ENCODE assay signal across 9 cellular contexts in the genomic region with DNA sequence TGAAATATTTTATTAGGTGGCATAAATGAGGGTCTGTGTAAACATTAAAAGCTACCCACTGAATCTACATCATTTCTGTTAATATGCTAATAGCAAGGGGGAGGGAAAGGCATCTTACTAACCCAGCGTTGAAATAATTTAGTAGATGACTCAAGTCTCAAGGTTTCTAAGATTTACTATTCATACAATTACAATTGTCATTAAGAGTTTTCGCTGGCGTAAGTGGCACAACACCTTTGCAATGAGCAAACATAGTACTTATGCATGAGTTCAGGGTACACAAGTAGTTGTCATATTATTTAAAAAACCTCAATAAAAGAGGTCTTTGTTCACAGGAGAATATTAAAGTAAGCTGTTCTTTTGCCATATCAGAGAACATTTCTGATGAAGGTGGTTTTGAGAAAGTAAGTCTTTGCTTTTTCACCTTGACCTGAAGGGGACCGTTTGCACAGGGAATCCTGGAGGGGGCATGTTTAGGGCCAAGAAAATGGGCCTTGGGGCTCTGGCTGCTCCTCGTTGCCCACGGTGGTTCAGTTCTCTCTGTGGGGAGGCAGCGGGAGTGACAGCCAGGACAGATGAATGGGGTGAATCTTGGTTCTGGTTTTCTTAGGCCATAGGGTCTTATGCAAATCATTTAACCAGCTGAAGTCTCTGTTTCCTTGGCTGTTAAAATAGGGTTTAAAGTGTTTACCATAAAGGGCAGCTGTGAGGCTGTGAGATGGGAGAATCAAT. TPM values are rescaled to one million over a fixed set of nuclear protein-coding genes. Genes with fewer than 3 reads are reported as not detected.
DNase-seq lines count a peak whose midpoint lies in the region; ATAC-seq and TF ChIP-seq lines count a peak whose summit lies in the region.
"Had no signal": no experiment of that assay in that cellular context is flagged by ENCODE, and none has a peak within 500 bp of the region (broad histone marks: within the 10 kb centered on the region; RNA-seq: fewer than 3 reads in every experiment).

No MANE protein-coding gene starts in this region.

- no peak overlapping the region for H3K23ac ChIP-seq in trophoblast cell (ENCODE audit: low read length)

- H3K4me3 ChIP-seq in DOHH2 (ENCODE audit: low read length) (peak overlapping the region; percentile 90), colonic mucosa (no peak overlapping the region), trophoblast cell (ENCODE audit: low read depth, low read length) (no peak overlapping the region)

- no peak overlapping the region for H3K14ac ChIP-seq in trophoblast cell (ENCODE audit: low read length)

- H3K18ac ChIP-seq in trophoblast cell (ENCODE audit: low read length): no peak overlapping the region

- H3F3A ChIP-seq in DOHH2 (ENCODE audit: control insufficient read depth, insufficient read depth): peaks cover 63% of the 10 kb centered on the region

- H2BK5ac ChIP-seq in trophoblast cell (ENCODE audit: low read depth, low read length, poor library complexity): no peak overlapping the region

- H4K20me1 ChIP-seq in DOHH2 (ENCODE audit: control insufficient read depth, insufficient read depth, low read depth, low read length): no peaks in the 10 kb centered on the region

- intact Hi-C loops in colonic mucosa (cut with DNase I): no loop called here

- H3K36me3 ChIP-seq in DOHH2 (ENCODE audit: control insufficient read depth, low read length) (peaks cover 30% of the 10 kb centered on the region), colonic mucosa (no peaks in the 10 kb centered on the region), trophoblast cell (ENCODE audit: control insufficient read depth in 1 of 2, insufficient read depth in 2 of 2, low read length in 2 of 2) (no peaks in the 10 kb centered on the region)

- H3K4ac ChIP-seq in trophoblast cell (ENCODE audit: low read depth, low read length): no peak overlapping the region

- H3K27me3 ChIP-seq in DOHH2 (ENCODE audit: control insufficient read depth, low read length): no peaks in the 10 kb centered on the region
- no peaks in the 10 kb centered on the region for H3K27me3 ChIP-seq in colonic mucosa
- no peaks in the 10 kb centered on the region for H3K27me3 ChIP-seq in trophoblast cell (ENCODE audit: insufficient read depth, low read length)

- H3K79me2 ChIP-seq in DOHH2 (ENCODE audit: control insufficient read depth, low read length) (peaks cover 100% of the 10 kb centered on the region), trophoblast cell (ENCODE audit: control insufficient read depth, insufficient read depth, low read length, poor library complexity) (no peaks in the 10 kb centered on the region)

- TF ChIP-seq CTCF in DOHH2 (IDR thresholded peaks at IDR 0.05; ENCODE audit: low read depth, low read length, poor library complexity, severe bottlenecking): no peak
- no peak for TF ChIP-seq CTCF in colonic mucosa (IDR thresholded peaks at IDR 0.05)

- no CpG with 5 or more reads among the region's 7 CpGs for WGBS in trophoblast cell (ENCODE audit: extremely low coverage, insufficient coverage, insufficient read length)

- peaks cover 82% of the 10 kb centered on the region for H3K4me1 ChIP-seq in DOHH2 (ENCODE audit: control insufficient read depth, low read length)
- no peaks in the 10 kb centered on the region for H3K4me1 ChIP-seq in colonic mucosa
- H3K4me1 ChIP-seq in trophoblast cell (ENCODE audit: control insufficient read depth in 1 of 2, insufficient read depth in 2 of 2, low read length in 2 of 2): peaks cover 10 to 14% of the 10 kb centered on the region in 2 experiments

- H3K27ac ChIP-seq in DOHH2 (ENCODE audit: low read depth, low read length) (peak overlapping the region; percentile 100), colonic mucosa (peak overlapping the region; percentile 25), trophoblast cell (ENCODE audit: low read depth, low read length) (no peak overlapping the region)

- ATAC-seq in GM19328 (IDR thresholded peaks at IDR 0.05; ENCODE audit: unreplicated experiment) (peak; percentile 35), HG03378 (IDR thresholded peaks at IDR 0.05; ENCODE audit: unreplicated experiment) (peak; percentile 32), HG02981 (IDR thresholded peaks at IDR 0.05; ENCODE audit: unreplicated experiment) (no peak), SK-N-SH treated with all-trans-retinoic acid at 6 μM for 48 hours (no peak)

- H3K9me3 ChIP-seq in DOHH2 (ENCODE audit: control insufficient read depth, insufficient read depth, low read length) (no peaks in the 10 kb centered on the region), colonic mucosa (no peaks in the 10 kb centered on the region), trophoblast cell (ENCODE audit: insufficient read depth, low read depth, low read length) (no peaks in the 10 kb centered on the region)

- H3K4me2 ChIP-seq in DOHH2 (ENCODE audit: low read length) (peak overlapping the region; percentile 99), trophoblast cell (ENCODE audit: low read length) (no peak overlapping the region)

- no peaks in the 10 kb centered on the region for H3K9me2 ChIP-seq in DOHH2 (replicated peaks; ENCODE audit: control insufficient read depth, low read length)

- no peak overlapping the region for H4K12ac ChIP-seq in trophoblast cell (ENCODE audit: low read depth, low read length)

- H4K8ac ChIP-seq in trophoblast cell (ENCODE audit: low read depth, low read length): no peak overlapping the region

- H2BK12ac ChIP-seq in trophoblast cell (ENCODE audit: low read length): no peak overlapping the region

- H2BK120ac ChIP-seq in trophoblast cell (ENCODE audit: insufficient read depth, low read length, poor library complexity): no peak overlapping the region

- no peak overlapping the region for H2AK5ac ChIP-seq in trophoblast cell (ENCODE audit: low read length)

- H2AFZ ChIP-seq in trophoblast cell (ENCODE audit: insufficient read depth, low read length, poor library complexity): no peak overlapping the region

- peak; percentile 14 for DNase-seq in colonic mucosa
- no peak for DNase-seq in DMS 273 treated with DMSO at 0.1 percent for 48 hours (lab: John Stamatoyannopoulos, UW)
- no peak for DNase-seq in trophoblast cell

- peaks cover 3% of the 10 kb centered on the region for H3K79me1 ChIP-seq in trophoblast cell (ENCODE audit: low read length)

- H3K9ac ChIP-seq in colonic mucosa (ENCODE audit: low read depth in 2 of 2, low read length in 2 of 2): no peak overlapping the region
- no peak overlapping the region for H3K9ac ChIP-seq in trophoblast cell (ENCODE audit: low read length)

- H4K91ac ChIP-seq in trophoblast cell (ENCODE audit: low read depth, low read length): no peak overlapping the region

TF ChIP-seq in SK-N-SH treated with all-trans-retinoic acid at 6 μM for 48 hours, 23 proteins besides CTCF, POLR2A, EP300 and RAD21 (continues in another document):
- no peak for TF ChIP-seq ZNF565 (CRISPR knock-in tag; conservative IDR thresholded peaks at IDR 0.05; ENCODE audit: low read depth)
- TF ChIP-seq, protein P1, sequence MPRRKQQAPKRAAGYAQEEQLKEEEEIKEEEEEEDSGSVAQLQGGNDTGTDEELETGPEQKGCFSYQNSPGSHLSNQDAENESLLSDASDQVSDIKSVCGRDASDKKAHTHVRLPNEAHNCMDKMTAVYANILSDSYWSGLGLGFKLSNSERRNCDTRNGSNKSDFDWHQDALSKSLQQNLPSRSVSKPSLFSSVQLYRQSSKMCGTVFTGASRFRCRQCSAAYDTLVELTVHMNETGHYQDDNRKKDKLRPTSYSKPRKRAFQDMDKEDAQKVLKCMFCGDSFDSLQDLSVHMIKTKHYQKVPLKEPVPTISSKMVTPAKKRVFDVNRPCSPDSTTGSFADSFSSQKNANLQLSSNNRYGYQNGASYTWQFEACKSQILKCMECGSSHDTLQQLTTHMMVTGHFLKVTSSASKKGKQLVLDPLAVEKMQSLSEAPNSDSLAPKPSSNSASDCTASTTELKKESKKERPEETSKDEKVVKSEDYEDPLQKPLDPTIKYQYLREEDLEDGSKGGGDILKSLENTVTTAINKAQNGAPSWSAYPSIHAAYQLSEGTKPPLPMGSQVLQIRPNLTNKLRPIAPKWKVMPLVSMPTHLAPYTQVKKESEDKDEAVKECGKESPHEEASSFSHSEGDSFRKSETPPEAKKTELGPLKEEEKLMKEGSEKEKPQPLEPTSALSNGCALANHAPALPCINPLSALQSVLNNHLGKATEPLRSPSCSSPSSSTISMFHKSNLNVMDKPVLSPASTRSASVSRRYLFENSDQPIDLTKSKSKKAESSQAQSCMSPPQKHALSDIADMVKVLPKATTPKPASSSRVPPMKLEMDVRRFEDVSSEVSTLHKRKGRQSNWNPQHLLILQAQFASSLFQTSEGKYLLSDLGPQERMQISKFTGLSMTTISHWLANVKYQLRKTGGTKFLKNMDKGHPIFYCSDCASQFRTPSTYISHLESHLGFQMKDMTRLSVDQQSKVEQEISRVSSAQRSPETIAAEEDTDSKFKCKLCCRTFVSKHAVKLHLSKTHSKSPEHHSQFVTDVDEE (CRISPR knock-in tag; IDR thresholded peaks at IDR 0.05): no peak
- TF ChIP-seq TCF4 (CRISPR knock-in tag; IDR thresholded peaks at IDR 0.05; ENCODE audit: borderline replicate concordance): no peak
- TF ChIP-seq, protein P2, sequence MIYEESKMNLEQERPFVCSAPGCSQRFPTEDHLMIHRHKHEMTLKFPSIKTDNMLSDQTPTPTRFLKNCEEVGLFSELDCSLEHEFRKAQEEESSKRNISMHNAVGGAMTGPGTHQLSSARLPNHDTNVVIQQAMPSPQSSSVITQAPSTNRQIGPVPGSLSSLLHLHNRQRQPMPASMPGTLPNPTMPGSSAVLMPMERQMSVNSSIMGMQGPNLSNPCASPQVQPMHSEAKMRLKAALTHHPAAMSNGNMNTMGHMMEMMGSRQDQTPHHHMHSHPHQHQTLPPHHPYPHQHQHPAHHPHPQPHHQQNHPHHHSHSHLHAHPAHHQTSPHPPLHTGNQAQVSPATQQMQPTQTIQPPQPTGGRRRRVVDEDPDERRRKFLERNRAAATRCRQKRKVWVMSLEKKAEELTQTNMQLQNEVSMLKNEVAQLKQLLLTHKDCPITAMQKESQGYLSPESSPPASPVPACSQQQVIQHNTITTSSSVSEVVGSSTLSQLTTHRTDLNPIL (CRISPR knock-in tag; IDR thresholded peaks at IDR 0.05; ENCODE audit: low read depth): no peak
- no peak for TF ChIP-seq ZNF8 (CRISPR knock-in tag; IDR thresholded peaks at IDR 0.05)
- TF ChIP-seq, protein P3, sequence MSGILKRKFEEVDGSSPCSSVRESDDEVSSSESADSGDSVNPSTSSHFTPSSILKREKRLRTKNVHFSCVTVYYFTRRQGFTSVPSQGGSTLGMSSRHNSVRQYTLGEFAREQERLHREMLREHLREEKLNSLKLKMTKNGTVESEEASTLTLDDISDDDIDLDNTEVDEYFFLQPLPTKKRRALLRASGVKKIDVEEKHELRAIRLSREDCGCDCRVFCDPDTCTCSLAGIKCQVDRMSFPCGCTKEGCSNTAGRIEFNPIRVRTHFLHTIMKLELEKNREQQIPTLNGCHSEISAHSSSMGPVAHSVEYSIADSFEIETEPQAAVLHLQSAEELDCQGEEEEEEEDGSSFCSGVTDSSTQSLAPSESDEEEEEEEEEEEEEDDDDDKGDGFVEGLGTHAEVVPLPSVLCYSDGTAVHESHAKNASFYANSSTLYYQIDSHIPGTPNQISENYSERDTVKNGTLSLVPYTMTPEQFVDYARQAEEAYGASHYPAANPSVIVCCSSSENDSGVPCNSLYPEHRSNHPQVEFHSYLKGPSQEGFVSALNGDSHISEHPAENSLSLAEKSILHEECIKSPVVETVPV (CRISPR knock-in tag; IDR thresholded peaks at IDR 0.05): no peak
- no peak for TF ChIP-seq ZFP30 (CRISPR knock-in tag; IDR thresholded peaks at IDR 0.05)
- TF ChIP-seq CSDC2 (CRISPR knock-in tag; IDR thresholded peaks at IDR 0.05): no peak
- no peak for TF ChIP-seq OSR1 (CRISPR knock-in tag; IDR thresholded peaks at IDR 0.05)
- no peak for TF ChIP-seq ZFP3 (CRISPR knock-in tag; IDR thresholded peaks at IDR 0.05)

RNA-seq across cellular contexts. Expression of a gene that starts 4.4 kb away (rescaled TPM):
- total RNA-seq in colonic mucosa: 1 to 10 TPM; 1.6 to 2.6 TPM
- polyA plus RNA-seq in trophoblast cell (2013): 0.15 and 0.22 TPM in 2 replicates
- polyA plus RNA-seq: neural cell had no signal

Comparison
In these comparisons a context has a peak if more than half of its experiments do, and no peak if none do; other contexts are left out.
1. ATAC-seq: peak in GM19328 (single experiment) and HG03378 (single experiment); none in HG02981 (single experiment) and SK-N-SH treated with all-trans-retinoic acid at 6 μM for 48 hours (single experiment).